ENCODE assay signal across 7 cellular contexts in genomic region chr11:72721689-72722049, GRCh38. TPM values are rescaled to one million over a fixed set of nuclear protein-coding genes. Genes with fewer than 3 reads are reported as not detected.
A peak's percentile ranks its signal among the peaks of the same experiment; 100 is the strongest.
DNase-seq lines count a peak whose midpoint lies in the region; ATAC-seq and TF ChIP-seq lines count a peak whose summit lies in the region.

No MANE protein-coding gene starts in this region.

- peak overlapping the region; percentile 87 to 89 for H3K27ac ChIP-seq in testis

- POLR2A ChIA-PET in HEK293T (lab: Yijun Ruan, JAX), result interaction anchor here (1.6 kb wide), 1 partner anchor 73 kb away, joined by 6 read pairs; the partner anchor contains the start of gene STARD10

- H3K27me3 ChIP-seq in testis, result no peaks in the 10 kb centered on the region

- peaks cover 7% of the 10 kb centered on the region for H3K36me3 Mint-ChIP-seq in T-helper 2 cell treated with Interferon-gamma antibody and Interleukin-4, amounts not matched to agents 5 μg/mL and 100 μg/mL, for 36 hours (ENCODE audit: low read depth)
- no peaks in the 10 kb centered on the region for H3K36me3 Mint-ChIP-seq in mesothelial cell of epicardium

- TF ChIP-seq CTCF in mesothelial cell of epicardium (IDR thresholded peaks at IDR 0.05; ENCODE audit: unreplicated experiment) (no peak), testis (IDR thresholded peaks at IDR 0.05) (no peak)

- no peak for TF ChIP-seq POLR2A in testis (IDR thresholded peaks at IDR 0.05)

- intact Hi-C loops in testis (cut with DNase I; ENCODE audit: low total_unique reads), result no loop called here

- 21 to 28% methylated on average over 6 to 13 of the region's 13 CpGs for WGBS in testis, 2 donors

- no peak for ATAC-seq in HG02981 (IDR thresholded peaks at IDR 0.05; ENCODE audit: unreplicated experiment)

- H3K27ac Mint-ChIP-seq in T-helper 2 cell treated with Interferon-gamma antibody and Interleukin-4, amounts not matched to agents 5 μg/mL and 100 μg/mL, for 36 hours, result peak overlapping the region; percentile 93
- H3K27ac Mint-ChIP-seq in mesothelial cell of epicardium, result peak overlapping the region; percentile 98

- peak; percentile 32 for DNase-seq in HEK293T (ENCODE audit: extremely low spot score)
- peak; percentile 27 for DNase-seq in T-helper 2 cell treated with Interferon-gamma antibody and Interleukin-4, amounts not matched to agents 5 μg/mL and 100 μg/mL, for 36 hours (ENCODE audit: low spot score)
- DNase-seq in central memory CD4-positive, alpha-beta T cell, result peak; percentile 38
- DNase-seq in mesothelial cell of epicardium (ENCODE audit: low spot score in 2 of 2, unreplicated experiment in 2 of 2), result peak in 1 of 2 experiments; percentile 68
- peak; percentile 50 for DNase-seq in testis
- no peak for DNase-seq in NCI-H146 treated with DMSO at 0.1 percent for 48 hours (lab: John Stamatoyannopoulos, UW; ENCODE audit: unreplicated experiment)

- CTCF ChIA-PET in HEK293T (lab: Yijun Ruan, JAX), result no interaction called here

- peaks cover 21% of the 10 kb centered on the region for H3K4me1 ChIP-seq in testis

- peak overlapping the region; percentile 96 for H3K4me3 Mint-ChIP-seq in T-helper 2 cell treated with Interferon-gamma antibody and Interleukin-4, amounts not matched to agents 5 μg/mL and 100 μg/mL, for 36 hours
- peak overlapping the region; percentile 83 for H3K4me3 Mint-ChIP-seq in mesothelial cell of epicardium

- no peaks in the 10 kb centered on the region for H3K27me3 Mint-ChIP-seq in T-helper 2 cell treated with Interferon-gamma antibody and Interleukin-4, amounts not matched to agents 5 μg/mL and 100 μg/mL, for 36 hours (ENCODE audit: low read depth)
- H3K27me3 Mint-ChIP-seq in mesothelial cell of epicardium (ENCODE audit: low read depth), result no peaks in the 10 kb centered on the region

- H3K4me1 Mint-ChIP-seq in T-helper 2 cell treated with Interferon-gamma antibody and Interleukin-4, amounts not matched to agents 5 μg/mL and 100 μg/mL, for 36 hours (ENCODE audit: low read depth), result peaks cover 32% of the 10 kb centered on the region
- peaks cover 51% of the 10 kb centered on the region for H3K4me1 Mint-ChIP-seq in mesothelial cell of epicardium

- peak overlapping the region; percentile 46 to 68 for H3K4me3 ChIP-seq in testis

- no peaks in the 10 kb centered on the region for H3K36me3 ChIP-seq in testis (ENCODE audit: low read depth, missing control alignments)

- no peaks in the 10 kb centered on the region for H3K9me3 ChIP-seq in testis

- no peaks in the 10 kb centered on the region for H3K9me3 Mint-ChIP-seq in T-helper 2 cell treated with Interferon-gamma antibody and Interleukin-4, amounts not matched to agents 5 μg/mL and 100 μg/mL, for 36 hours
- no peaks in the 10 kb centered on the region for H3K9me3 Mint-ChIP-seq in mesothelial cell of epicardium

TF ChIP-seq in HEK293T, 16 proteins besides CTCF, POLR2A, EP300 and RAD21:
- TF ChIP-seq HDGF (IDR thresholded peaks at IDR 0.05; ENCODE audit: borderline replicate concordance), result no peak
- no peak for TF ChIP-seq L3MBTL2 (conservative IDR thresholded peaks at IDR 0.05)
- TF ChIP-seq ZNF384 (IDR thresholded peaks at IDR 0.05), result no peak

RNA-seq across cellular contexts. Expression of gene ARAP1, which starts 30.5 kb away (rescaled TPM):
- total RNA-seq in mesothelial cell of epicardium, result 154 to 163 TPM (median 155 TPM) in 3 replicates
- 10 to 100 TPM; 65.2 to 88.3 TPM for total RNA-seq in testis
- polyA plus RNA-seq in testis (ENCODE audit: insufficient read depth, low read depth, low replicate concordance), result 46.9 TPM

RNA-seq across cellular contexts. Expression of gene PDE2A, which starts 47.4 kb away (rescaled TPM):
- total RNA-seq in mesothelial cell of epicardium, result 0.63 to 1.4 TPM (median 1.1 TPM) in 3 replicates
- 10 to 100 TPM; 15.2 to 20.6 TPM for total RNA-seq in testis
- 14.1 TPM for polyA plus RNA-seq in testis (ENCODE audit: insufficient read depth, low read depth, low replicate concordance)
